ENCODE assay signal across 21 cellular contexts in genomic region chr10:71345720-71346119, GRCh38.
"Had no signal": no experiment of that assay in that cellular context is flagged by ENCODE, and none has a peak within 500 bp of the region (broad histone marks: within the 10 kb centered on the region; RNA-seq: fewer than 3 reads in every experiment).

No MANE protein-coding gene starts in this region.

- H3K36me3 ChIP-seq: upper lobe of left lung had no signal

- H3K27me3 ChIP-seq: testis, upper lobe of left lung had no signal

- H3K36me3 Mint-ChIP-seq: activated naive CD8-positive, alpha-beta T cell treated with anti-CD3 and anti-CD28 coated beads, Interleukin-2, amount 10 ng/mL, durations not matched to agents 7 days and 5 days; stimulated activated effector memory CD8-positive, alpha-beta T cell treated with anti-CD3 and anti-CD28 coated beads, Interleukin-12 subunit alpha, Interleukin-12 subunit beta, amount 100 ng/mL, for 72 hours had no signal

- ATAC-seq: activated CD4-positive, alpha-beta T cell treated with anti-CD3 and anti-CD28 coated beads for 36 hours; activated T-helper 17 cell treated with anti-CD3 and anti-CD28 coated beads, Interleukin-2, amount 50 U/mL, for 72 hours; left ventricle myocardium superior; sciatic nerve; stimulated activated effector memory CD8-positive, alpha-beta T cell treated with anti-CD3 and anti-CD28 coated beads, Interleukin-12 subunit alpha, Interleukin-12 subunit beta, amount 100 ng/mL, for 72 hours had no signal

- H3K9ac ChIP-seq: parathyroid adenoma had no signal

- H3K4me2 ChIP-seq: smooth muscle cell had no signal

- H3K4me1 Mint-ChIP-seq: activated CD4-positive, alpha-beta T cell treated with anti-CD3 and anti-CD28 coated beads for 36 hours; activated naive CD8-positive, alpha-beta T cell treated with anti-CD3 and anti-CD28 coated beads, Interleukin-2, amount 10 ng/mL, durations not matched to agents 7 days and 5 days; activated T-helper 17 cell treated with anti-CD3 and anti-CD28 coated beads, Interleukin-2, amount 50 U/mL, for 72 hours; immature natural killer cell had no signal

- H2AFZ ChIP-seq: parathyroid adenoma had no signal

- H3K4me3 ChIP-seq: smooth muscle cell, testis, upper lobe of left lung had no signal

- H3K4me1 ChIP-seq: parathyroid adenoma, testis had no signal

- H3K4me3 Mint-ChIP-seq: activated CD4-positive, alpha-beta T cell treated with anti-CD3 and anti-CD28 coated beads for 36 hours; activated naive CD8-positive, alpha-beta T cell treated with anti-CD3 and anti-CD28 coated beads, Interleukin-2, amount 10 ng/mL, durations not matched to agents 7 days and 5 days; activated T-helper 17 cell treated with anti-CD3 and anti-CD28 coated beads, Interleukin-2, amount 50 U/mL, for 72 hours; immature natural killer cell; memory B cell; stimulated activated effector memory CD8-positive, alpha-beta T cell treated with anti-CD3 and anti-CD28 coated beads, Interleukin-12 subunit alpha, Interleukin-12 subunit beta, amount 100 ng/mL, for 72 hours had no signal

- H3K27ac Mint-ChIP-seq: activated CD4-positive, alpha-beta T cell treated with anti-CD3 and anti-CD28 coated beads for 36 hours; activated naive CD8-positive, alpha-beta T cell treated with anti-CD3 and anti-CD28 coated beads, Interleukin-2, amount 10 ng/mL, durations not matched to agents 7 days and 5 days; activated T-helper 17 cell treated with anti-CD3 and anti-CD28 coated beads, Interleukin-2, amount 50 U/mL, for 72 hours; memory B cell; stimulated activated effector memory CD8-positive, alpha-beta T cell treated with anti-CD3 and anti-CD28 coated beads, Interleukin-12 subunit alpha, Interleukin-12 subunit beta, amount 100 ng/mL, for 72 hours had no signal

- H3K9me3 Mint-ChIP-seq: activated naive CD8-positive, alpha-beta T cell treated with anti-CD3 and anti-CD28 coated beads, Interleukin-2, amount 10 ng/mL, durations not matched to agents 7 days and 5 days; activated T-helper 17 cell treated with anti-CD3 and anti-CD28 coated beads, Interleukin-2, amount 50 U/mL, for 72 hours; immature natural killer cell; memory B cell; stimulated activated effector memory CD8-positive, alpha-beta T cell treated with anti-CD3 and anti-CD28 coated beads, Interleukin-12 subunit alpha, Interleukin-12 subunit beta, amount 100 ng/mL, for 72 hours had no signal

- H3K27ac ChIP-seq: parathyroid adenoma, testis had no signal

- DNase-seq: activated CD4-positive, alpha-beta T cell treated with anti-CD3 and anti-CD28 coated beads for 36 hours; activated CD4-positive, alpha-beta T cell treated with anti-CD3 and anti-CD28 coated beads, Interleukin-2, amount 50 U/mL, for 48 hours; activated naive CD4-positive, alpha-beta T cell treated with Interleukin-2 at 50 U/mL for 16 hours; activated naive CD8-positive, alpha-beta T cell treated with anti-CD3 and anti-CD28 coated beads, Interleukin-2, amount 10 ng/mL, durations not matched to agents 7 days and 5 days; amygdala; caudate nucleus; head of caudate nucleus; immature natural killer cell; kidney glomerular epithelial cell; left ventricle myocardium superior; stimulated activated CD4-positive, alpha-beta T cell treated with anti-CD3 and anti-CD28 coated beads, Interleukin-4, amount 100 ng/mL, for 1 hour; T-helper 1 cell; T-helper 9 cell; testis had no signal

- H3K9me3 ChIP-seq: testis, upper lobe of left lung had no signal

- H3K27me3 Mint-ChIP-seq: activated CD4-positive, alpha-beta T cell treated with anti-CD3 and anti-CD28 coated beads for 36 hours; activated naive CD8-positive, alpha-beta T cell treated with anti-CD3 and anti-CD28 coated beads, Interleukin-2, amount 10 ng/mL, durations not matched to agents 7 days and 5 days; activated T-helper 17 cell treated with anti-CD3 and anti-CD28 coated beads, Interleukin-2, amount 50 U/mL, for 72 hours; memory B cell had no signal
